8 cellular contexts compared by ENCODE assay signal in the genomic region with DNA sequence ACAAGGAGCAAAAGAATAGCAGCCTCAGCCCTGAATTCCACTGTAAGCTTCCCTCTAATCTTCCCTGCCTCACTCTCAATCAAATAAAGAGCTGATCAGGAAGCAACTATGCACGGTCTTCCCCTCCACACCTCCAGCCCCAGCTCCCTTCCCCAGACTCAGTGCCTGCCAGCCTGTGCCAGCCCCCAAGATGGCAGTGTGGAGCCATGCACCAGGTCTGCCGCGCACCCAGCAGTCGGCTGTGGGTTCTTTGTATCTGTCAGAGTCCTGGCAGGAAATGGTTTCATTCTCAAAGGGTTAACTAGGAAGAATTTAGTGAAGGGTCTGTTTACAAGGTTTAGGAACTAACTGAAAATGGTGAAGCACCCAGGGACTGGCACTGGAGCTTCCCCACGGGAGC.
DNase-seq lines count a peak whose midpoint lies in the region; ATAC-seq, FAIRE-seq and TF ChIP-seq lines count a peak whose summit lies in the region.
"Not testable (repeated sequence)": the region's sequence is repeated elsewhere in the genome, so short reads cannot be mapped to it uniquely, and the experiment has no call there.

No MANE protein-coding gene starts in this region.

- TF ChIP-seq CTCF in GM12864 (IDR thresholded peaks at IDR 0.05; ENCODE audit: low read depth, low read length, missing control alignments) (peak; percentile 43), dorsolateral prefrontal cortex (IDR thresholded peaks at IDR 0.05 in 54 of 56, conservative IDR thresholded peaks at IDR 0.05 in 2 of 56; ENCODE audit: low read depth in 1 of 56, partially characterized antibody in 56 of 56) (peak in 48 of 56 donors; percentile 17 to 56 (median 44)), keratinocyte (optimal IDR thresholded peaks at IDR 0.05 in 1 of 3, IDR thresholded peaks at IDR 0.05 in 1 of 3, conservative IDR thresholded peaks at IDR 0.05 in 1 of 3; ENCODE audit: extremely low read depth in 1 of 3, insufficient read depth in 2 of 3, low read length in 3 of 3) (peak; percentile 35 to 64 (median 40)), retinal pigment epithelial cell (conservative IDR thresholded peaks at IDR 0.05; ENCODE audit: low read depth, low read length) (peak; percentile 57), upper lobe of left lung (IDR thresholded peaks at IDR 0.05) (peak in 4 of 6 experiments; percentile 18 to 48 (median 41))

- H2AFZ ChIP-seq in keratinocyte (ENCODE audit: control insufficient read depth, low read length), result not testable (repeated sequence)

- H4K20me1 ChIP-seq in keratinocyte (ENCODE audit: control insufficient read depth, extremely low read depth, insufficient read depth, low read length), result not testable (repeated sequence)

- intact Hi-C loops in dorsolateral prefrontal cortex (cut with DNase I), result not testable (repeated sequence)

- not testable (repeated sequence) for H3K27me3 ChIP-seq in dorsolateral prefrontal cortex; keratinocyte (ENCODE audit: control insufficient read depth, extremely low read depth, insufficient read depth, low read length); upper lobe of left lung

- H3K4me3 ChIP-seq in GM12864 (ENCODE audit: low read depth, low read length); keratinocyte (ENCODE audit: control insufficient read depth in 2 of 3, extremely low read depth in 1 of 3, insufficient read depth in 2 of 3, low read depth in 1 of 3, low read length in 3 of 3); retinal pigment epithelial cell (ENCODE audit: low read length); upper lobe of left lung: not testable (repeated sequence)
- H3K4me3 ChIP-seq in dorsolateral prefrontal cortex, result peak overlapping the region in 1 of 59 donors; percentile 8

- not testable (repeated sequence) for H3K9me1 ChIP-seq in keratinocyte (ENCODE audit: control insufficient read depth, extremely low read depth, insufficient read depth, low read length)

- H3K4me1 ChIP-seq in keratinocyte (ENCODE audit: control insufficient read depth, extremely low read depth, insufficient read depth, low read length); upper lobe of left lung: not testable (repeated sequence)

- not testable (repeated sequence) for TF ChIP-seq EP300 in upper lobe of left lung (IDR thresholded peaks at IDR 0.05)

- not testable (repeated sequence) for H3K27ac ChIP-seq in dorsolateral prefrontal cortex; keratinocyte (ENCODE audit: control insufficient read depth, insufficient read depth, low read length); upper lobe of left lung

- not testable (repeated sequence) for H3K9ac ChIP-seq in keratinocyte (ENCODE audit: control insufficient read depth, extremely low read depth, insufficient read depth, low read length)

- not testable (repeated sequence) for H3K36me3 ChIP-seq in keratinocyte (ENCODE audit: control insufficient read depth in 2 of 2, extremely low read depth in 1 of 2, insufficient read depth in 2 of 2, low read length in 2 of 2); upper lobe of left lung

- not testable (repeated sequence) for H3K9me3 ChIP-seq in keratinocyte (ENCODE audit: control insufficient read depth, low read depth, low read length); upper lobe of left lung

- dilution Hi-C loops in keratinocyte (cut with MboI; ENCODE audit: extremely low pct_ligation_motif_present, low sequenced_read_pairs), result not testable (repeated sequence)

- not testable (repeated sequence) for H3K79me2 ChIP-seq in keratinocyte (ENCODE audit: control insufficient read depth, insufficient read depth, low read length)

- TF ChIP-seq POLR2A in upper lobe of left lung (IDR thresholded peaks at IDR 0.05), result not testable (repeated sequence)

- whole genome bisulfite sequencing in upper lobe of left lung, 2 donors, result 0 to 2% methylated on average over 2 to 5 of the region's 5 CpGs

- ATAC-seq in upper lobe of left lung (ENCODE audit: low FRiP score in 2 of 2), result not testable (repeated sequence)

- not testable (repeated sequence) for FAIRE-seq in keratinocyte (lab: Jason Lieb, UNC)

- H3K4me2 ChIP-seq in keratinocyte (ENCODE audit: control insufficient read depth, extremely low read depth, insufficient read depth, low read depth, low read length), result not testable (repeated sequence)

- not testable (repeated sequence) for DNase-seq in GM12864 (ENCODE audit: low read depth); keratinocyte (ENCODE audit: low read depth, low spot score); retinal pigment epithelial cell (ENCODE audit: low read depth)
- peak; percentile 2 for DNase-seq in NCI-H2029 (lab: John Stamatoyannopoulos, UW)
- peak; percentile 27 for DNase-seq in SK-N-DZ (ENCODE audit: low spot score)
- DNase-seq in activated T-cell treated with anti-CD3 and anti-CD28 coated beads for 48 hours (ENCODE audit: low read depth), result peak; percentile 45
- DNase-seq in dorsolateral prefrontal cortex, result peak in 7 of 10 donors; percentile 35 to 68 (median 53)
- DNase-seq in upper lobe of left lung, result peak; percentile 46 to 80
